In the genomic region with DNA sequence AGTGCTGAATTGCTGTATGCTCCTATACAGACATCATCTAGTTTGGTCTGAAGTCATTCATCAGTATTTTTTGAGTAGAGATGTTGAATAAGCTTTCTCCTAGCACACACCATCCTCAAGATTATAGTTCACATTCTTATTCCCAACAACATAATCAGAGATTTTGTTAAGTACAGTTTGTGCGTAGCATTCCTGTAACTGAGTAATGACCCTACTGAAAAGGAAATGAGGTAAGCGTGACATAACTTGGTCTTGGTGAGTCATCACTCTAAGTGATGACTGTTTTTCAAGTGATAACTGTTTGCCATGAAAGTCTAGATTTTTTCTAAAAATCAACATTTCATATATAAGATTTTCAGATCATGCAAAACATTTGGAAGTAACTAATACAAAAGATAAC, we compare ENCODE assay signal across 10 cellular contexts. TPM values are rescaled to one million over a fixed set of nuclear protein-coding genes. Genes with fewer than 3 reads are reported as not detected.
DNase-seq lines count a peak whose midpoint lies in the region; ATAC-seq and TF ChIP-seq lines count a peak whose summit lies in the region.
"Had no signal": no experiment of that assay in that cellular context is flagged by ENCODE, and none has a peak within 500 bp of the region (broad histone marks: within the 10 kb centered on the region; RNA-seq: fewer than 3 reads in every experiment).

No MANE protein-coding gene starts in this region.

- CTCF ChIA-PET in BJ (lab: Yijun Ruan, JAX) = interaction anchor here (1.3 kb wide), 1 partner anchor 10 kb away, joined by 4 read pairs; no protein-coding TSS in a partner anchor

- TF ChIP-seq CTCF in BJ (IDR thresholded peaks at IDR 0.05; ENCODE audit: insufficient read depth, low read depth, low read length) (no peak), choroid plexus epithelial cell (conservative IDR thresholded peaks at IDR 0.05; ENCODE audit: low read depth, low read length) (no peak), CD14-positive monocyte (IDR thresholded peaks at IDR 0.05) (no peak), GM10266 (IDR thresholded peaks at IDR 0.05; ENCODE audit: control insufficient read depth, insufficient read depth, low read depth, missing control alignments) (no peak), glutamatergic neuron (IDR thresholded peaks at IDR 0.05; ENCODE audit: partially characterized antibody, unreplicated experiment) (no peak)

- H3K36me3 ChIP-seq in BJ (ENCODE audit: control insufficient read depth, insufficient read depth, low read length) = no peaks in the 10 kb centered on the region

- peak; percentile 73 for DNase-seq in BJ (ENCODE audit: low read depth)
- peak; percentile 78 for DNase-seq in LHCN-M2 (ENCODE audit: low read depth)
- DNase-seq in choroid plexus epithelial cell (ENCODE audit: low read depth) = peak; percentile 94
- peak; percentile 11 for DNase-seq in myocyte (ENCODE audit: low read depth)
- DNase-seq in CD14-positive monocyte (ENCODE audit: low spot score) = no peak
- DNase-seq in GM10266 (ENCODE audit: extremely low spot score) = no peak
- DNase-seq in glutamatergic neuron = no peak
- DNase-seq: activated naive CD8-positive, alpha-beta T cell treated with anti-CD3 and anti-CD28 coated beads, Interleukin-2, amount 10 ng/mL, durations not matched to agents 7 days and 5 days; OCI-M1 had no signal

- intact Hi-C loops in CD14-positive monocyte (cut with micrococcal nuclease) = no loop called here

- H3K9me3 Mint-ChIP-seq in CD14-positive monocyte (peaks cover 0 to 8% (median 1%) of the 10 kb centered on the region in 7 donors), glutamatergic neuron (ENCODE audit: unreplicated experiment) (no peaks in the 10 kb centered on the region)
- H3K9me3 Mint-ChIP-seq: activated naive CD8-positive, alpha-beta T cell treated with anti-CD3 and anti-CD28 coated beads, Interleukin-2, amount 10 ng/mL, durations not matched to agents 7 days and 5 days had no signal

- H3K27me3 Mint-ChIP-seq in CD14-positive monocyte (ENCODE audit: low read depth in 3 of 3) (peaks cover 0 to 4% (median 0%) of the 10 kb centered on the region in 3 donors), glutamatergic neuron (ENCODE audit: unreplicated experiment) (no peaks in the 10 kb centered on the region)

- H3K27me3 ChIP-seq in BJ (ENCODE audit: control insufficient read depth, insufficient read depth, low read length) = no peaks in the 10 kb centered on the region

- POLR2A ChIA-PET in BJ (lab: Charles Lee) = interaction anchor here (0.8 kb wide), 1 partner anchor 70 kb away, joined by 4 read pairs; no protein-coding TSS in a partner anchor

- no peak overlapping the region for H3K27ac Mint-ChIP-seq in CD14-positive monocyte
- H3K27ac Mint-ChIP-seq in glutamatergic neuron (ENCODE audit: unreplicated experiment) = no peak overlapping the region
- H3K27ac Mint-ChIP-seq: activated naive CD8-positive, alpha-beta T cell treated with anti-CD3 and anti-CD28 coated beads, Interleukin-2, amount 10 ng/mL, durations not matched to agents 7 days and 5 days had no signal

- H3K4me1 Mint-ChIP-seq in CD14-positive monocyte = no peaks in the 10 kb centered on the region
- no peaks in the 10 kb centered on the region for H3K4me1 Mint-ChIP-seq in glutamatergic neuron (ENCODE audit: low read depth, unreplicated experiment)
- H3K4me1 Mint-ChIP-seq: activated naive CD8-positive, alpha-beta T cell treated with anti-CD3 and anti-CD28 coated beads, Interleukin-2, amount 10 ng/mL, durations not matched to agents 7 days and 5 days had no signal

- H3K36me3 Mint-ChIP-seq in CD14-positive monocyte (no peaks in the 10 kb centered on the region), glutamatergic neuron (ENCODE audit: unreplicated experiment) (no peaks in the 10 kb centered on the region)
- H3K36me3 Mint-ChIP-seq: activated naive CD8-positive, alpha-beta T cell treated with anti-CD3 and anti-CD28 coated beads, Interleukin-2, amount 10 ng/mL, durations not matched to agents 7 days and 5 days had no signal

- no peak for ATAC-seq in GM18519 (IDR thresholded peaks at IDR 0.05; ENCODE audit: low FRiP score, unreplicated experiment)

- H3K4me3 Mint-ChIP-seq in CD14-positive monocyte (no peak overlapping the region), glutamatergic neuron (ENCODE audit: unreplicated experiment) (no peak overlapping the region)
- H3K4me3 Mint-ChIP-seq: activated naive CD8-positive, alpha-beta T cell treated with anti-CD3 and anti-CD28 coated beads, Interleukin-2, amount 10 ng/mL, durations not matched to agents 7 days and 5 days had no signal

- H3K4me3 ChIP-seq in BJ (ENCODE audit: low read depth, low read length) (no peak overlapping the region), choroid plexus epithelial cell (ENCODE audit: low read depth, low read length) (no peak overlapping the region)

RNA-seq across cellular contexts. Expression of a gene that starts 18.5 kb away (rescaled TPM):
- polyA plus RNA-seq in BJ (2011; rRNA removed) (not detected in 2 replicates), CD14-positive monocyte (not detected)
- not detected in 2 replicates for polyA minus RNA-seq in BJ (2011; rRNA and poly(A)+ RNA removed)
- total RNA-seq in LHCN-M2 (2014; rRNA removed) (not detected in 2 replicates), myocyte (not detected in 2 replicates), glutamatergic neuron (ENCODE audit: unreplicated experiment) (not detected)
- polyA plus RNA-seq in LHCN-M2 (2012) = not detected
- not detected for polyA plus RNA-seq in myocyte (2012)
- total RNA-seq: activated naive CD8-positive, alpha-beta T cell treated with anti-CD3 and anti-CD28 coated beads, Interleukin-2, amount 10 ng/mL, durations not matched to agents 7 days and 5 days had no signal

Comparison
In these comparisons a context has a peak if more than half of its experiments do, and no peak if none do; other contexts are left out.
1. DNase-seq: peak in BJ (single experiment), LHCN-M2 (single experiment), choroid plexus epithelial cell (single experiment) and myocyte (single experiment); none in CD14-positive monocyte (single experiment), GM10266 (single experiment) and glutamatergic neuron (single experiment).